8 cellular contexts compared by ENCODE assay signal in genomic region chr17:68235336-68235791, GRCh38. TPM values are rescaled to one million over a fixed set of nuclear protein-coding genes. Genes with fewer than 3 reads are reported as not detected.
DNase-seq lines count a peak whose midpoint lies in the region; ATAC-seq and TF ChIP-seq lines count a peak whose summit lies in the region.
"Not testable (repeated sequence)": the region's sequence is repeated elsewhere in the genome, so short reads cannot be mapped to it uniquely, and the experiment has no call there.

No MANE protein-coding gene starts in this region.

- H3K9me3 ChIP-seq in PC-3 (ENCODE audit: low read length); gastroesophageal sphincter; lower lobe of right lung; transverse colon: not testable (repeated sequence)

- TF ChIP-seq POLR2A in gastroesophageal sphincter (IDR thresholded peaks at IDR 0.05); transverse colon (IDR thresholded peaks at IDR 0.05): not testable (repeated sequence)

- not testable (repeated sequence) for H3K36me3 Mint-ChIP-seq in brain

- peak overlapping the region in 2 of 5 experiments; percentile 9 to 50 for H3K4me3 Mint-ChIP-seq in brain

- TF ChIP-seq CTCF in GM06990 (IDR thresholded peaks at IDR 0.05; ENCODE audit: insufficient read depth, low read length, poor library complexity, severe bottlenecking); PC-3 (conservative IDR thresholded peaks at IDR 0.05; ENCODE audit: low read depth, low read length); brain (conservative IDR thresholded peaks at IDR 0.05); gastroesophageal sphincter (IDR thresholded peaks at IDR 0.05); lower lobe of right lung (IDR thresholded peaks at IDR 0.05); transverse colon (IDR thresholded peaks at IDR 0.05): not testable (repeated sequence)

- H3K79me2 ChIP-seq in PC-3 (ENCODE audit: low read length) = not testable (repeated sequence)

- not testable (repeated sequence) for H4K20me1 ChIP-seq in PC-3 (ENCODE audit: low read length)

- H3K27ac ChIP-seq in PC-3 (ENCODE audit: low read length) = peak overlapping the region; percentile 65
- H3K27ac ChIP-seq in gastroesophageal sphincter = peak overlapping the region in 3 of 4 donors; percentile 30 to 70 (median 69)
- H3K27ac ChIP-seq in lower lobe of right lung = peak overlapping the region; percentile 70
- peak overlapping the region; percentile 67 to 79 (median 72) for H3K27ac ChIP-seq in transverse colon

- peak overlapping the region; percentile 22; the same call in 1 of the 2 replicates for H3K9ac ChIP-seq in PC-3 (ENCODE audit: low read length)

- H3F3A ChIP-seq in PC-3 (ENCODE audit: low read length, unreplicated experiment) = not testable (repeated sequence)

- BruUV-seq in PC-3 (replicated peaks; lab: Mats Ljungman, UMichigan) = not testable (repeated sequence)

- in situ Hi-C loops in transverse colon (cut with MboI; ENCODE audit: low pct_ligation_motif_present in 1 of 4, low pct_unique_long_range_greater_than_20kb in 1 of 4, low sequenced_read_pairs in 3 of 4) = not testable (repeated sequence)

- intact Hi-C loops in PC-3 (cut with micrococcal nuclease); lower lobe of right lung (cut with DNase I); transverse colon (cut with DNase I; ENCODE audit: low total_unique reads): not testable (repeated sequence)

- POLR2A ChIA-PET in PC-3 (lab: Charles Lee; ENCODE audit: unreplicated experiment) = interaction anchor here (0.7 kb wide), 1 partner anchor 40 kb away, joined by 4 read pairs; no protein-coding TSS in a partner anchor

- not testable (repeated sequence) for H3K36me3 ChIP-seq in GM06990 (ENCODE audit: control insufficient read depth, insufficient read depth, low read length); PC-3 (ENCODE audit: low read depth, low read length); gastroesophageal sphincter; lower lobe of right lung; transverse colon

- H3K27ac Mint-ChIP-seq in brain = peak overlapping the region; percentile 59 to 97 (median 82)

- not testable (repeated sequence) for H3K27me3 Mint-ChIP-seq in brain

- peak; percentile 35 for DNase-seq in GM06990 (ENCODE audit: extremely low read depth, insufficient read length)
- not testable (repeated sequence) for DNase-seq in PC-3, lower lobe of right lung, transverse colon
- DNase-seq in activated CD8-positive, alpha-beta memory T cell treated with anti-CD3 and anti-CD28 coated beads, Interleukin-2, amount 50 U/mL, for 48 hours = peak; percentile 53
- peak; percentile 43 for DNase-seq in putamen (ENCODE audit: low spot score)

- peaks cover 12% of the 10 kb centered on the region for H3K4me1 Mint-ChIP-seq in brain

- peaks cover 28% of the 10 kb centered on the region for H3K4me1 ChIP-seq in PC-3 (ENCODE audit: insufficient read depth, low read length)
- peaks cover 0 to 16% (median 0%) of the 10 kb centered on the region in 3 donors for H3K4me1 ChIP-seq in gastroesophageal sphincter
- H3K4me1 ChIP-seq in lower lobe of right lung = not testable (repeated sequence)
- H3K4me1 ChIP-seq in transverse colon = peaks cover 0 to 16% (median 0%) of the 10 kb centered on the region in 4 donors

- H3K4me2 ChIP-seq in PC-3 (ENCODE audit: low read length) = not testable (repeated sequence)

- not testable (repeated sequence) for TF ChIP-seq EP300 in gastroesophageal sphincter (IDR thresholded peaks at IDR 0.05); transverse colon (IDR thresholded peaks at IDR 0.05; ENCODE audit: low read depth)

- not testable (repeated sequence) for H3K9me2 ChIP-seq in PC-3 (replicated peaks; ENCODE audit: low read length)

- H3K27me3 ChIP-seq in GM06990 (replicated peaks; ENCODE audit: control insufficient read depth, insufficient read depth, low read length); PC-3 (ENCODE audit: low read length); gastroesophageal sphincter; lower lobe of right lung (ENCODE audit: low read depth); transverse colon: not testable (repeated sequence)

- not testable (repeated sequence) for H3K4me3 ChIP-seq in GM06990 (replicated peaks; ENCODE audit: low read depth, low read length); PC-3 (ENCODE audit: low read length); gastroesophageal sphincter; lower lobe of right lung; transverse colon

- ATAC-seq in PC-3 = peak; percentile 37; the same call in 1 of the 2 replicates
- not testable (repeated sequence) for ATAC-seq in gastroesophageal sphincter
- peak; percentile 5 to 7 for ATAC-seq in lower lobe of right lung

- H3K9me3 Mint-ChIP-seq in brain = not testable (repeated sequence)

- CTCF ChIA-PET in PC-3 (lab: Charles Lee) = not testable (repeated sequence)

- peak overlapping the region; percentile 56; the same call in 1 of the 2 replicates for H2AFZ ChIP-seq in PC-3 (ENCODE audit: low read length)

- 50% methylated on average over 1 of the region's 11 CpGs; no CpG with 5 or more reads in 1 of the 2 donors for whole genome bisulfite sequencing in gastroesophageal sphincter (ENCODE audit: low coverage in 1 of 2), 2 donors
- WGBS in transverse colon (ENCODE audit: low coverage in 1 of 2), 2 donors = 76 to 83% methylated on average over 4 to 11 of the region's 11 CpGs

RNA-seq across cellular contexts. Expression of gene AMZ2, which starts 12.5 kb away (rescaled TPM):
- 81.1 and 88.5 TPM in 2 replicates for total RNA-seq in PC-3 (2014; rRNA removed)
- polyA plus RNA-seq in brain (ENCODE audit: insufficient read depth, low read depth, low replicate concordance) = 142 TPM
- total RNA-seq in gastroesophageal sphincter = 10 to 100 TPM; 54.9 to 76.5 (median 59.6) TPM
- 55.9 TPM for total RNA-seq in lower lobe of right lung
- 10 to 100 TPM in 3 of 4 donors, not detected in 1; 32.7 to 45.6 (median 32.8) TPM for total RNA-seq in transverse colon

RNA-seq across cellular contexts. Expression of gene SLC16A6, which starts 55.6 kb away (rescaled TPM):
- total RNA-seq in PC-3 (2014; rRNA removed) (1.2 and 1.4 TPM in 2 replicates), gastroesophageal sphincter (under 1 TPM in 3 of 4 donors, not detected in 1; 0.27 to 0.67 (median 0.46) TPM), lower lobe of right lung (7.5 TPM), transverse colon (under 1 TPM in 2 of 4 donors, not detected in 2; 0.14 to 0.48 TPM)
- polyA plus RNA-seq in brain (ENCODE audit: insufficient read depth, low read depth, low replicate concordance) = 1.5 TPM

RNA-seq across cellular contexts. Expression of gene ARSG, which starts 55.9 kb away (rescaled TPM):
- total RNA-seq in PC-3 (2014; rRNA removed) = 1.3 and 2.1 TPM in 2 replicates
- 5.5 TPM for polyA plus RNA-seq in brain (ENCODE audit: insufficient read depth, low read depth, low replicate concordance)
- total RNA-seq in gastroesophageal sphincter = 1 to 10 TPM; 2.2 to 5.5 (median 3.5) TPM
- 4.2 TPM for total RNA-seq in lower lobe of right lung
- 1 to 10 TPM in 2 of 4 donors, under 1 TPM in 1, not detected in 1; 0.41 to 4.4 (median 1.6) TPM for total RNA-seq in transverse colon
